In genomic region chr11:15830730-15831443, GRCh38 we compare ENCODE assay signal across 24 cellular contexts.
A peak's percentile ranks its signal among the peaks of the same experiment; 100 is the strongest.
DNase-seq lines count a peak whose midpoint lies in the region; ATAC-seq and TF ChIP-seq lines count a peak whose summit lies in the region.
"Had no signal": no experiment of that assay in that cellular context is flagged by ENCODE, and none has a peak within 500 bp of the region (broad histone marks: within the 10 kb centered on the region; RNA-seq: fewer than 3 reads in every experiment).

No MANE protein-coding gene starts in this region.

- peak overlapping the region; percentile 61; the same call in 1 of the 2 replicates for H3K14ac ChIP-seq in IMR-90 (replicated peaks; ENCODE audit: low read depth, low read length)

- H3K27ac Mint-ChIP-seq in brain (peak overlapping the region in 4 of 5 experiments; percentile 9 to 77 (median 56)), endothelial cell (ENCODE audit: unreplicated experiment) (peak overlapping the region; percentile 53), neural progenitor cell (peak overlapping the region; percentile 95)
- H3K27ac Mint-ChIP-seq: CD8-positive, alpha-beta T cell; IgD-negative memory B cell had no signal

- intact Hi-C loops in IMR-90 (cut with micrococcal nuclease) = no loop called here

- no TSS peak for BruUV-seq in IMR-90 (replicated peaks; lab: Mats Ljungman, UMichigan)

- WGBS in IMR-90 (ENCODE audit: extremely low coverage in 2 of 2, insufficient read length in 1 of 2), 2 experiments = 50% methylated on average over 2 of the region's 9 CpGs; no CpG with 5 or more reads in 1 of the 2 experiments
- WGBS in hepatocyte (ENCODE audit: low lambda C conversion rate, missing lambda C conversion rate) = 80% methylated on average over 9 of the region's 9 CpGs

- H3K4me2 ChIP-seq in IMR-90 (ENCODE audit: low read depth, low read length) (no peak overlapping the region), neural progenitor cell (no peak overlapping the region), hepatocyte (no peak overlapping the region)
- H3K4me2 ChIP-seq: A549, KMS-11, SK-N-SH had no signal

- H2BK5ac ChIP-seq in IMR-90 (ENCODE audit: low read depth, low read length, poor library complexity, severe bottlenecking) = no peak overlapping the region

- dilution Hi-C loops in IMR-90 (cut with HindIII; ENCODE audit: low sequenced_read_pairs, unreplicated experiment) = no loop called here

- TF ChIP-seq RAD21 in IMR-90 (IDR thresholded peaks at IDR 0.05; ENCODE audit: low read length) = no peak

- H2AK5ac ChIP-seq in IMR-90 (ENCODE audit: low read depth, low read length) = no peak overlapping the region

- H3K27me3 Mint-ChIP-seq in brain (no peaks in the 10 kb centered on the region), endothelial cell (ENCODE audit: unreplicated experiment) (peaks cover 8% of the 10 kb centered on the region), neural progenitor cell (ENCODE audit: insufficient read depth, low read depth) (peaks cover 4% of the 10 kb centered on the region)

- no peak overlapping the region for H4K91ac ChIP-seq in IMR-90 (ENCODE audit: insufficient read depth, low read depth, low read length)

- H3K9ac ChIP-seq in IMR-90 (ENCODE audit: low read depth, low read length) = no peak overlapping the region
- H3K9ac ChIP-seq in neural progenitor cell = no peak overlapping the region
- H3K9ac ChIP-seq: KMS-11, SK-N-SH had no signal

- H3K4me3 Mint-ChIP-seq in brain = no peak overlapping the region
- no peak overlapping the region for H3K4me3 Mint-ChIP-seq in endothelial cell (ENCODE audit: unreplicated experiment)
- H3K4me3 Mint-ChIP-seq in neural progenitor cell = no peak overlapping the region
- H3K4me3 Mint-ChIP-seq: CD8-positive, alpha-beta T cell; IgD-negative memory B cell had no signal

- peaks cover 50% of the 10 kb centered on the region for H3K4me1 Mint-ChIP-seq in brain
- peaks cover 51% of the 10 kb centered on the region for H3K4me1 Mint-ChIP-seq in endothelial cell (ENCODE audit: unreplicated experiment)
- peaks cover 55% of the 10 kb centered on the region for H3K4me1 Mint-ChIP-seq in neural progenitor cell
- H3K4me1 Mint-ChIP-seq: IgD-negative memory B cell had no signal

- no peaks in the 10 kb centered on the region for H3F3A ChIP-seq in neural progenitor cell (ENCODE audit: low read depth)

- no peak overlapping the region for H2AFZ ChIP-seq in IMR-90 (replicated peaks; ENCODE audit: low read length, poor library complexity)
- H2AFZ ChIP-seq in neural progenitor cell (replicated peaks) = no peak overlapping the region
- H2AFZ ChIP-seq in hepatocyte = no peak overlapping the region

- H3K9me3 ChIP-seq in IMR-90 (ENCODE audit: control insufficient read depth, insufficient read depth, low read length) = no peaks in the 10 kb centered on the region
- H3K9me3 ChIP-seq in neural progenitor cell (ENCODE audit: low read depth) = no peaks in the 10 kb centered on the region
- no peaks in the 10 kb centered on the region for H3K9me3 ChIP-seq in hepatocyte (ENCODE audit: low read depth)
- H3K9me3 ChIP-seq: A549, Caco-2, SK-N-SH had no signal

- no peak for DNase-seq in IMR-90
- DNase-seq in endothelial cell (ENCODE audit: low spot score) = no peak
- no peak for DNase-seq in neural progenitor cell (ENCODE audit: low spot score)
- no peak for DNase-seq in GF-D8 (lab: John Stamatoyannopoulos, UW)
- no peak for DNase-seq in hepatocyte (ENCODE audit: low spot score)
- DNase-seq in foreskin keratinocyte = no peak
- DNase-seq: AML-193; Caco-2; CD8-positive, alpha-beta T cell; HCEC 1CT; MM.1S; NCI-H1417; NCI-H1694; NCI-H2081; NCI-H2227 treated with DMSO at 0.1 percent for 48 hours; NCI-H526 treated with DMSO at 0.1 percent for 48 hours; SIG-M5; SK-N-SH had no signal

- 0 out of 2 replicates have a peak overlapping the region, but pooled peaks have one; percentile 18 for H2BK20ac ChIP-seq in IMR-90 (ENCODE audit: low read depth, low read length)

- H2BK15ac ChIP-seq in IMR-90 (ENCODE audit: low read depth, low read length) = no peak overlapping the region

- H3K9me1 ChIP-seq in IMR-90 (ENCODE audit: insufficient read depth, low read length) = peaks cover 9% of the 10 kb centered on the region

- no peaks in the 10 kb centered on the region for H4K20me1 ChIP-seq in IMR-90 (ENCODE audit: insufficient read depth, low read length)
- H4K20me1 ChIP-seq in neural progenitor cell (ENCODE audit: low read depth) = no peaks in the 10 kb centered on the region
- H4K20me1 ChIP-seq in hepatocyte (ENCODE audit: insufficient read depth, poor library complexity, severe bottlenecking) = no peaks in the 10 kb centered on the region

- in situ Hi-C loops in IMR-90 (cut with MboI; ENCODE audit: low sequenced_read_pairs) = no loop called here

- no peak overlapping the region for H3K4me3 ChIP-seq in IMR-90 (ENCODE audit: insufficient read depth, low read depth, low read length)
- no peak overlapping the region for H3K4me3 ChIP-seq in neural progenitor cell
- H3K4me3 ChIP-seq in hepatocyte = no peak overlapping the region
- H3K4me3 ChIP-seq: A549, GM12878 had no signal

- peaks cover 0 to 6% (median 0%) of the 10 kb centered on the region in 5 experiments for H3K9me3 Mint-ChIP-seq in brain
- no peaks in the 10 kb centered on the region for H3K9me3 Mint-ChIP-seq in endothelial cell (ENCODE audit: unreplicated experiment)
- no peaks in the 10 kb centered on the region for H3K9me3 Mint-ChIP-seq in neural progenitor cell
- H3K9me3 Mint-ChIP-seq: CD8-positive, alpha-beta T cell; IgD-negative memory B cell had no signal

- CTCF ChIA-PET in IMR-90 (lab: Yijun Ruan, JAX) = no interaction called here

- no peak for TF ChIP-seq CTCF in IMR-90 (conservative IDR thresholded peaks at IDR 0.05; ENCODE audit: low read depth, low read length)
- no peak for TF ChIP-seq CTCF in brain (conservative IDR thresholded peaks at IDR 0.05)
- TF ChIP-seq CTCF in endothelial cell (IDR thresholded peaks at IDR 0.05; ENCODE audit: unreplicated experiment) = no peak
- no peak for TF ChIP-seq CTCF in neural progenitor cell (IDR thresholded peaks at IDR 0.05)
- no peak for TF ChIP-seq CTCF in hepatocyte (IDR thresholded peaks at IDR 0.05; ENCODE audit: poor library complexity)
- TF ChIP-seq CTCF in foreskin keratinocyte (conservative IDR thresholded peaks at IDR 0.05) = no peak

- H3K79me1 ChIP-seq in IMR-90 (ENCODE audit: low read depth in 1 of 2, low read length in 2 of 2) = no peaks in the 10 kb centered on the region

- TF ChIP-seq POLR2A in IMR-90 (IDR thresholded peaks at IDR 0.05; ENCODE audit: low read depth, low read length) = no peak

- H3K27ac ChIP-seq in IMR-90 (ENCODE audit: insufficient read depth, low read length) = no peak overlapping the region
- no peak overlapping the region for H3K27ac ChIP-seq in neural progenitor cell
- no peak overlapping the region for H3K27ac ChIP-seq in hepatocyte
- H3K27ac ChIP-seq in foreskin keratinocyte = no peak overlapping the region
- H3K27ac ChIP-seq: A549, KMS-11 had no signal

- no peaks in the 10 kb centered on the region for H3K9me2 ChIP-seq in hepatocyte (replicated peaks; ENCODE audit: insufficient read depth)
- H3K9me2 ChIP-seq: SK-N-SH had no signal

- H3K36me3 ChIP-seq in IMR-90 (ENCODE audit: control insufficient read depth, insufficient read depth, low read length) (no peaks in the 10 kb centered on the region), neural progenitor cell (no peaks in the 10 kb centered on the region), hepatocyte (replicated peaks; ENCODE audit: insufficient read depth, low read depth) (no peaks in the 10 kb centered on the region)

- H3K56ac ChIP-seq in IMR-90 (ENCODE audit: extremely low read depth, insufficient read depth, low read length) = no peak overlapping the region

- no peak overlapping the region for H4K5ac ChIP-seq in IMR-90 (ENCODE audit: low read depth, low read length)

- H3K18ac ChIP-seq in IMR-90 (ENCODE audit: low read depth, low read length) = no peak overlapping the region

- ATAC-seq in IMR-90 (ENCODE audit: low read depth) = no peak
- ATAC-seq in foreskin keratinocyte = no peak
- ATAC-seq in HG03469 (IDR thresholded peaks at IDR 0.05; ENCODE audit: unreplicated experiment) = no peak
- ATAC-seq: A549; CD8-positive, alpha-beta T cell; GM12878 had no signal

- no peaks in the 10 kb centered on the region for H3K27me3 ChIP-seq in IMR-90 (ENCODE audit: control insufficient read depth, insufficient read depth, low read length)
- H3K27me3 ChIP-seq in neural progenitor cell = no peaks in the 10 kb centered on the region
- no peaks in the 10 kb centered on the region for H3K27me3 ChIP-seq in hepatocyte
- no peaks in the 10 kb centered on the region for H3K27me3 ChIP-seq in foreskin keratinocyte

- H3K79me2 ChIP-seq in neural progenitor cell (ENCODE audit: low read depth) (no peaks in the 10 kb centered on the region), hepatocyte (no peaks in the 10 kb centered on the region)

- H2BK120ac ChIP-seq in IMR-90 (ENCODE audit: low read depth, low read length) = no peak overlapping the region; the same call in 1 of the 2 replicates

- 0 out of 4 replicates have a peak overlapping the region, but pooled peaks of 1 of the 2 experiments have one; percentile 25 for H4K8ac ChIP-seq in IMR-90 (ENCODE audit: low read depth in 2 of 2, low read length in 2 of 2)

- H3K4me1 ChIP-seq in IMR-90 (ENCODE audit: control insufficient read depth, insufficient read depth, low read length) (peaks cover 6% of the 10 kb centered on the region), neural progenitor cell (peaks cover 32% of the 10 kb centered on the region), hepatocyte (ENCODE audit: insufficient read depth) (no peaks in the 10 kb centered on the region), foreskin keratinocyte (no peaks in the 10 kb centered on the region)
- H3K4me1 ChIP-seq: A549, Caco-2 had no signal

- POLR2A ChIA-PET in IMR-90 (lab: Charles Lee; ENCODE audit: unreplicated experiment) = no interaction called here

- no peak overlapping the region for H3K4ac ChIP-seq in IMR-90 (ENCODE audit: low read depth, low read length)

- H2AK9ac ChIP-seq in IMR-90 (replicated peaks; ENCODE audit: low read depth, low read length, poor library complexity) = no peak overlapping the region

- no peak overlapping the region for H3K23ac ChIP-seq in IMR-90 (ENCODE audit: low read depth, low read length)

- H3K36me3 Mint-ChIP-seq in brain = no peaks in the 10 kb centered on the region
- peaks cover 3% of the 10 kb centered on the region for H3K36me3 Mint-ChIP-seq in endothelial cell (ENCODE audit: low read depth, unreplicated experiment)
- H3K36me3 Mint-ChIP-seq in neural progenitor cell = peaks cover 2% of the 10 kb centered on the region
- H3K36me3 Mint-ChIP-seq: CD8-positive, alpha-beta T cell; IgD-negative memory B cell had no signal

TF ChIP-seq in IMR-90, 13 proteins besides CTCF, POLR2A, EP300 and RAD21 (continues in another document):
- TF ChIP-seq USF2 (IDR thresholded peaks at IDR 0.05; ENCODE audit: low read depth, low read length) = no peak
- TF ChIP-seq MXI1 (IDR thresholded peaks at IDR 0.05; ENCODE audit: borderline replicate concordance, low read depth, low read length) = no peak
